In genomic region chr2:191555092-191555742, GRCh38 we compare ENCODE assay signal across 8 cellular contexts.
DNase-seq lines count a peak whose midpoint lies in the region; ATAC-seq and TF ChIP-seq lines count a peak whose summit lies in the region.

No MANE protein-coding gene starts in this region.

- no peak overlapping the region for H3K4me3 ChIP-seq in lower lobe of right lung

- H3K4me1 ChIP-seq in lower lobe of right lung: no peaks in the 10 kb centered on the region

- DNase-seq in COLO668 (lab: John Stamatoyannopoulos, UW; ENCODE audit: unreplicated experiment) (peak; percentile 75), NCI-H69 (lab: John Stamatoyannopoulos, UW) (peak; percentile 59), ecto neural progenitor cell (ENCODE audit: low spot score) (peak; percentile 78), lower lobe of right lung (peak; percentile 71)
- peak; percentile 80 for DNase-seq in activated CD4-positive, alpha-beta T cell treated with anti-CD3 and anti-CD28 coated beads, Interleukin-2, amount 50 U/mL, for 1 hour
- DNase-seq in stimulated activated CD8-positive, alpha-beta memory T cell treated with anti-CD3 and anti-CD28 coated beads, Interleukin-12 subunit alpha, Interleukin-12 subunit beta, amount 100 ng/mL, for 24 hours (ENCODE audit: extremely low read depth): peak; percentile 40

- H3K27ac ChIP-seq in lower lobe of right lung: no peak overlapping the region

- H3K27me3 ChIP-seq in lower lobe of right lung (ENCODE audit: low read depth): no peaks in the 10 kb centered on the region

- peak; percentile 90 for ATAC-seq in GM19452 (IDR thresholded peaks at IDR 0.05; ENCODE audit: unreplicated experiment)
- peak; percentile 91 for ATAC-seq in HG03469 (IDR thresholded peaks at IDR 0.05; ENCODE audit: unreplicated experiment)
- ATAC-seq in lower lobe of right lung: peak; percentile 89 to 94

- H3K9me3 ChIP-seq in lower lobe of right lung: no peaks in the 10 kb centered on the region

- TF ChIP-seq CTCF in lower lobe of right lung (IDR thresholded peaks at IDR 0.05): peak; percentile 67

- no peaks in the 10 kb centered on the region for H3K36me3 ChIP-seq in lower lobe of right lung

- intact Hi-C loops in lower lobe of right lung (cut with DNase I): no loop called here
